ENCODE assay signal across 1 cellular context in the genomic region with DNA sequence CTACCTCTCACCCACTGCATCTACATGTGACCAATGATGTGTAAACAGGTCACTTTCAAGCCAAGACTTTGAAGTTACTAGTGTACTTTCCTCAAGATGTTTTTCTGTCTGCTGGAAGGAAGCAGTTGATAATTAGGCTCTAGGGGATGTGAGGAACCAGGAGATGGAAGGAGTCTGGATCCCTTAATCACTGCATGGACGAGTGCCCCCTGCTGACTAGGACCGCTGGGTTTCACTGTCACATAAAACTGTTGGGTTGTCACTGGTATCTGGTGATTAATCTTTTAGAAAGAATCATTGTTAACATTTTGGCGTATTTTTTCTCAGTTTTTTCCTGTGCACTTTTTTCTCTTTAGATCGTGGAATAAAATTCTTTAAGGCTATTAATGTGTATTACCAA.
TF ChIP-seq lines count a peak whose summit lies in the region.

No MANE protein-coding gene starts in this region.

TF ChIP-seq in H1, 55 proteins besides CTCF, POLR2A, EP300 and RAD21 (continued from another document):
- TF ChIP-seq, protein P1, sequence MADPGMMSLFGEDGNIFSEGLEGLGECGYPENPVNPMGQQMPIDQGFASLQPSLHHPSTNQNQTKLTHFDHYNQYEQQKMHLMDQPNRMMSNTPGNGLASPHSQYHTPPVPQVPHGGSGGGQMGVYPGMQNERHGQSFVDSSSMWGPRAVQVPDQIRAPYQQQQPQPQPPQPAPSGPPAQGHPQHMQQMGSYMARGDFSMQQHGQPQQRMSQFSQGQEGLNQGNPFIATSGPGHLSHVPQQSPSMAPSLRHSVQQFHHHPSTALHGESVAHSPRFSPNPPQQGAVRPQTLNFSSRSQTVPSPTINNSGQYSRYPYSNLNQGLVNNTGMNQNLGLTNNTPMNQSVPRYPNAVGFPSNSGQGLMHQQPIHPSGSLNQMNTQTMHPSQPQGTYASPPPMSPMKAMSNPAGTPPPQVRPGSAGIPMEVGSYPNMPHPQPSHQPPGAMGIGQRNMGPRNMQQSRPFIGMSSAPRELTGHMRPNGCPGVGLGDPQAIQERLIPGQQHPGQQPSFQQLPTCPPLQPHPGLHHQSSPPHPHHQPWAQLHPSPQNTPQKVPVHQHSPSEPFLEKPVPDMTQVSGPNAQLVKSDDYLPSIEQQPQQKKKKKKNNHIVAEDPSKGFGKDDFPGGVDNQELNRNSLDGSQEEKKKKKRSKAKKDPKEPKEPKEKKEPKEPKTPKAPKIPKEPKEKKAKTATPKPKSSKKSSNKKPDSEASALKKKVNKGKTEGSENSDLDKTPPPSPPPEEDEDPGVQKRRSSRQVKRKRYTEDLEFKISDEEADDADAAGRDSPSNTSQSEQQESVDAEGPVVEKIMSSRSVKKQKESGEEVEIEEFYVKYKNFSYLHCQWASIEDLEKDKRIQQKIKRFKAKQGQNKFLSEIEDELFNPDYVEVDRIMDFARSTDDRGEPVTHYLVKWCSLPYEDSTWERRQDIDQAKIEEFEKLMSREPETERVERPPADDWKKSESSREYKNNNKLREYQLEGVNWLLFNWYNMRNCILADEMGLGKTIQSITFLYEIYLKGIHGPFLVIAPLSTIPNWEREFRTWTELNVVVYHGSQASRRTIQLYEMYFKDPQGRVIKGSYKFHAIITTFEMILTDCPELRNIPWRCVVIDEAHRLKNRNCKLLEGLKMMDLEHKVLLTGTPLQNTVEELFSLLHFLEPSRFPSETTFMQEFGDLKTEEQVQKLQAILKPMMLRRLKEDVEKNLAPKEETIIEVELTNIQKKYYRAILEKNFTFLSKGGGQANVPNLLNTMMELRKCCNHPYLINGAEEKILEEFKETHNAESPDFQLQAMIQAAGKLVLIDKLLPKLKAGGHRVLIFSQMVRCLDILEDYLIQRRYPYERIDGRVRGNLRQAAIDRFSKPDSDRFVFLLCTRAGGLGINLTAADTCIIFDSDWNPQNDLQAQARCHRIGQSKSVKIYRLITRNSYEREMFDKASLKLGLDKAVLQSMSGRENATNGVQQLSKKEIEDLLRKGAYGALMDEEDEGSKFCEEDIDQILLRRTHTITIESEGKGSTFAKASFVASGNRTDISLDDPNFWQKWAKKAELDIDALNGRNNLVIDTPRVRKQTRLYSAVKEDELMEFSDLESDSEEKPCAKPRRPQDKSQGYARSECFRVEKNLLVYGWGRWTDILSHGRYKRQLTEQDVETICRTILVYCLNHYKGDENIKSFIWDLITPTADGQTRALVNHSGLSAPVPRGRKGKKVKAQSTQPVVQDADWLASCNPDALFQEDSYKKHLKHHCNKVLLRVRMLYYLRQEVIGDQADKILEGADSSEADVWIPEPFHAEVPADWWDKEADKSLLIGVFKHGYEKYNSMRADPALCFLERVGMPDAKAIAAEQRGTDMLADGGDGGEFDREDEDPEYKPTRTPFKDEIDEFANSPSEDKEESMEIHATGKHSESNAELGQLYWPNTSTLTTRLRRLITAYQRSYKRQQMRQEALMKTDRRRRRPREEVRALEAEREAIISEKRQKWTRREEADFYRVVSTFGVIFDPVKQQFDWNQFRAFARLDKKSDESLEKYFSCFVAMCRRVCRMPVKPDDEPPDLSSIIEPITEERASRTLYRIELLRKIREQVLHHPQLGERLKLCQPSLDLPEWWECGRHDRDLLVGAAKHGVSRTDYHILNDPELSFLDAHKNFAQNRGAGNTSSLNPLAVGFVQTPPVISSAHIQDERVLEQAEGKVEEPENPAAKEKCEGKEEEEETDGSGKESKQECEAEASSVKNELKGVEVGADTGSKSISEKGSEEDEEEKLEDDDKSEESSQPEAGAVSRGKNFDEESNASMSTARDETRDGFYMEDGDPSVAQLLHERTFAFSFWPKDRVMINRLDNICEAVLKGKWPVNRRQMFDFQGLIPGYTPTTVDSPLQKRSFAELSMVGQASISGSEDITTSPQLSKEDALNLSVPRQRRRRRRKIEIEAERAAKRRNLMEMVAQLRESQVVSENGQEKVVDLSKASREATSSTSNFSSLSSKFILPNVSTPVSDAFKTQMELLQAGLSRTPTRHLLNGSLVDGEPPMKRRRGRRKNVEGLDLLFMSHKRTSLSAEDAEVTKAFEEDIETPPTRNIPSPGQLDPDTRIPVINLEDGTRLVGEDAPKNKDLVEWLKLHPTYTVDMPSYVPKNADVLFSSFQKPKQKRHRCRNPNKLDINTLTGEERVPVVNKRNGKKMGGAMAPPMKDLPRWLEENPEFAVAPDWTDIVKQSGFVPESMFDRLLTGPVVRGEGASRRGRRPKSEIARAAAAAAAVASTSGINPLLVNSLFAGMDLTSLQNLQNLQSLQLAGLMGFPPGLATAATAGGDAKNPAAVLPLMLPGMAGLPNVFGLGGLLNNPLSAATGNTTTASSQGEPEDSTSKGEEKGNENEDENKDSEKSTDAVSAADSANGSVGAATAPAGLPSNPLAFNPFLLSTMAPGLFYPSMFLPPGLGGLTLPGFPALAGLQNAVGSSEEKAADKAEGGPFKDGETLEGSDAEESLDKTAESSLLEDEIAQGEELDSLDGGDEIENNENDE (IDR thresholded peaks at IDR 0.05; ENCODE audit: insufficient replicate concordance, low read length) = no peak
- TF ChIP-seq TEAD4 (IDR thresholded peaks at IDR 0.05; ENCODE audit: low read depth, low read length) = no peak
- TF ChIP-seq, protein P2, sequence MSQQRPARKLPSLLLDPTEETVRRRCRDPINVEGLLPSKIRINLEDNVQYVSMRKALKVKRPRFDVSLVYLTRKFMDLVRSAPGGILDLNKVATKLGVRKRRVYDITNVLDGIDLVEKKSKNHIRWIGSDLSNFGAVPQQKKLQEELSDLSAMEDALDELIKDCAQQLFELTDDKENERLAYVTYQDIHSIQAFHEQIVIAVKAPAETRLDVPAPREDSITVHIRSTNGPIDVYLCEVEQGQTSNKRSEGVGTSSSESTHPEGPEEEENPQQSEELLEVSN (IDR thresholded peaks at IDR 0.05) = no peak
- no peak for TF ChIP-seq TBP (IDR thresholded peaks at IDR 0.05; ENCODE audit: low read depth, low read length)
- TF ChIP-seq, protein P3, sequence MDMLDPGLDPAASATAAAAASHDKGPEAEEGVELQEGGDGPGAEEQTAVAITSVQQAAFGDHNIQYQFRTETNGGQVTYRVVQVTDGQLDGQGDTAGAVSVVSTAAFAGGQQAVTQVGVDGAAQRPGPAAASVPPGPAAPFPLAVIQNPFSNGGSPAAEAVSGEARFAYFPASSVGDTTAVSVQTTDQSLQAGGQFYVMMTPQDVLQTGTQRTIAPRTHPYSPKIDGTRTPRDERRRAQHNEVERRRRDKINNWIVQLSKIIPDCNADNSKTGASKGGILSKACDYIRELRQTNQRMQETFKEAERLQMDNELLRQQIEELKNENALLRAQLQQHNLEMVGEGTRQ (IDR thresholded peaks at IDR 0.05; ENCODE audit: low read length) = no peak
- TF ChIP-seq KDM1A (IDR thresholded peaks at IDR 0.05; ENCODE audit: borderline replicate concordance, low read length) = no peak
- no peak for TF ChIP-seq JUN (IDR thresholded peaks at IDR 0.05; ENCODE audit: low read depth, low read length)
- TF ChIP-seq TCF12 (IDR thresholded peaks at IDR 0.05; ENCODE audit: low read depth, low read length) = no peak
- TF ChIP-seq HDAC6 (IDR thresholded peaks at IDR 0.05; ENCODE audit: low read depth, low read length) = no peak
- TF ChIP-seq, protein P4, sequence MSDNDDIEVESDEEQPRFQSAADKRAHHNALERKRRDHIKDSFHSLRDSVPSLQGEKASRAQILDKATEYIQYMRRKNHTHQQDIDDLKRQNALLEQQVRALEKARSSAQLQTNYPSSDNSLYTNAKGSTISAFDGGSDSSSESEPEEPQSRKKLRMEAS (IDR thresholded peaks at IDR 0.05) = no peak
- no peak for TF ChIP-seq KDM4A (IDR thresholded peaks at IDR 0.05; ENCODE audit: low read depth, low read length, severe bottlenecking)
- no peak for TF ChIP-seq CTBP2 (IDR thresholded peaks at IDR 0.05; ENCODE audit: borderline replicate concordance, insufficient read depth, insufficient read length, low read length)
- TF ChIP-seq SRF (IDR thresholded peaks at IDR 0.05; ENCODE audit: low read depth, low read length) = no peak
- no peak for TF ChIP-seq BRCA1 (IDR thresholded peaks at IDR 0.05; ENCODE audit: low read depth, low read length)
- TF ChIP-seq JUND (IDR thresholded peaks at IDR 0.05; ENCODE audit: low read length) = no peak
